14 cellular contexts compared by ENCODE assay signal in the genomic region with DNA sequence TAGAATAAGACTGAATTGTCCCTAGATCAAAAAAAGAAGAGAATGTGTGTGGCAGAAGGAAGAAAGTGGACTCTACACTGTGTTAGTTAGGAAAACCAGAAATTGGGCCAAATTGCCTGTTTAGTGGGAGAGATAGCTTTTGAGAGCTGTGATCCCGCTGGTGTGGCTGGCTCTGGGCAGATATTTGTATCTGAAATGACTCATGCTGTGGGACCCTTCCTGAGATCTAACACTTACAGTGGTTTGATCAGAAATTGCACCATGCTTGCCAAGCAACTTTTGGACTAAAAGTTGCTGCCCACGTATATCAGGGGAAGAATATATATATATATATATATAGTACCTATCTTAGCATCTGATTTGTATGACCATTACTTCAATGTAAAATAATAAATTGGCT. TPM values are rescaled to one million over a fixed set of nuclear protein-coding genes. Genes with fewer than 3 reads are reported as not detected.
A peak's percentile ranks its signal among the peaks of the same experiment; 100 is the strongest.
DNase-seq lines count a peak whose midpoint lies in the region; ATAC-seq, FAIRE-seq and TF ChIP-seq lines count a peak whose summit lies in the region.
"Had no signal": no experiment of that assay in that cellular context is flagged by ENCODE, and none has a peak within 500 bp of the region (broad histone marks: within the 10 kb centered on the region; RNA-seq: fewer than 3 reads in every experiment).

No MANE protein-coding gene starts in this region.

- H3K36me3 Mint-ChIP-seq in astrocyte (ENCODE audit: low read depth, unreplicated experiment) (peaks cover 5% of the 10 kb centered on the region), progenitor cell of endocrine pancreas (ENCODE audit: insufficient read depth) (peaks cover 3% of the 10 kb centered on the region), mesothelial cell of epicardium (peaks cover 12% of the 10 kb centered on the region)
- H3K36me3 Mint-ChIP-seq in activated CD4-positive, alpha-beta memory T cell treated with anti-CD3 and anti-CD28 coated beads for 36 hours = peaks cover 2% of the 10 kb centered on the region

- H3K4me3 Mint-ChIP-seq in astrocyte (ENCODE audit: unreplicated experiment) = no peak overlapping the region
- no peak overlapping the region for H3K4me3 Mint-ChIP-seq in progenitor cell of endocrine pancreas (ENCODE audit: low read depth)
- no peak overlapping the region for H3K4me3 Mint-ChIP-seq in activated CD4-positive, alpha-beta memory T cell treated with anti-CD3 and anti-CD28 coated beads for 36 hours
- no peak overlapping the region for H3K4me3 Mint-ChIP-seq in mesothelial cell of epicardium
- H3K4me3 Mint-ChIP-seq: activated B cell treated with CpG ODN at 0.5 μM for 24 hours; activated naive CD8-positive, alpha-beta T cell treated with anti-CD3 and anti-CD28 coated beads, Interleukin-2, amount 10 ng/mL, durations not matched to agents 7 days and 5 days had no signal

- H3K27ac ChIP-seq in astrocyte (ENCODE audit: low read depth, low read length) = no peak overlapping the region
- H3K27ac ChIP-seq: BLaER1 had no signal

- H2AFZ ChIP-seq in astrocyte (ENCODE audit: low read depth, low read length) = no peak overlapping the region

- TF ChIP-seq CTCF in astrocyte (IDR thresholded peaks at IDR 0.05; ENCODE audit: insufficient read depth, low read depth, low read length) (no peak), fibroblast of pulmonary artery (IDR thresholded peaks at IDR 0.05; ENCODE audit: low read length, missing control alignments) (no peak), progenitor cell of endocrine pancreas (IDR thresholded peaks at IDR 0.05; ENCODE audit: unreplicated experiment) (no peak), mesothelial cell of epicardium (IDR thresholded peaks at IDR 0.05; ENCODE audit: unreplicated experiment) (no peak)

- no peak overlapping the region for H3K4me3 ChIP-seq in astrocyte (ENCODE audit: insufficient read depth, low read depth, low read length)
- H3K4me3 ChIP-seq in fibroblast of pulmonary artery (replicated peaks; ENCODE audit: low read depth, low read length) = no peak overlapping the region
- H3K4me3 ChIP-seq: BLaER1 had no signal

- TF ChIP-seq POLR2A in H54 (IDR thresholded peaks at IDR 0.05; ENCODE audit: low read depth, low read length) = no peak

- no peak for ATAC-seq in GM18502 (IDR thresholded peaks at IDR 0.05; ENCODE audit: poor library complexity, unreplicated experiment)

- H3K9ac ChIP-seq in astrocyte (ENCODE audit: low read length) = no peak overlapping the region
- H3K9ac ChIP-seq: BLaER1 had no signal

- H3K9me3 ChIP-seq in astrocyte (ENCODE audit: insufficient read depth, low read depth, low read length) = no peaks in the 10 kb centered on the region
- H3K9me3 ChIP-seq: BLaER1 had no signal

- peak overlapping the region; percentile 5 for H3K4me2 ChIP-seq in astrocyte (ENCODE audit: low read length)
- H3K4me2 ChIP-seq: BLaER1 had no signal

- FAIRE-seq in H54 (lab: Jason Lieb, UNC) = peak; percentile 15
- no peak for FAIRE-seq in astrocyte (lab: Jason Lieb, UNC)

- no peak for DNase-seq in H54 (ENCODE audit: insufficient read length, low spot score)
- peak; percentile 57 for DNase-seq in astrocyte (ENCODE audit: low read depth)
- peak; percentile 43 for DNase-seq in fibroblast of pulmonary artery (ENCODE audit: low read depth)
- DNase-seq in progenitor cell of endocrine pancreas (ENCODE audit: low spot score, unreplicated experiment) = no peak
- no peak for DNase-seq in mucosa of gallbladder (ENCODE audit: low spot score)
- no peak for DNase-seq in activated CD4-positive, alpha-beta memory T cell treated with anti-CD3 and anti-CD28 coated beads for 36 hours
- no peak for DNase-seq in mesothelial cell of epicardium (ENCODE audit: low spot score in 2 of 2, unreplicated experiment in 2 of 2)
- DNase-seq: activated B cell treated with CpG ODN at 0.5 μM for 24 hours; activated naive CD8-positive, alpha-beta T cell treated with anti-CD3 and anti-CD28 coated beads, Interleukin-2, amount 10 ng/mL, durations not matched to agents 7 days and 5 days; H7; NCI-H1092 treated with DMSO at 0.1 percent for 48 hours; occipital lobe had no signal

- no peaks in the 10 kb centered on the region for H3K79me2 ChIP-seq in astrocyte (ENCODE audit: insufficient read depth, low read length)

- POLR2A ChIA-PET in activated CD4-positive, alpha-beta memory T cell treated with anti-CD3 and anti-CD28 coated beads for 36 hours (lab: Charles Lee) = no interaction called here

- H3K27me3 ChIP-seq in astrocyte (ENCODE audit: insufficient read depth, low read length) = no peaks in the 10 kb centered on the region
- H3K27me3 ChIP-seq: BLaER1 had no signal

- H3K27ac Mint-ChIP-seq in astrocyte (ENCODE audit: unreplicated experiment) = peak overlapping the region; percentile 64
- peak overlapping the region; percentile 18 for H3K27ac Mint-ChIP-seq in progenitor cell of endocrine pancreas
- no peak overlapping the region for H3K27ac Mint-ChIP-seq in activated CD4-positive, alpha-beta memory T cell treated with anti-CD3 and anti-CD28 coated beads for 36 hours
- no peak overlapping the region for H3K27ac Mint-ChIP-seq in mesothelial cell of epicardium
- H3K27ac Mint-ChIP-seq: activated B cell treated with CpG ODN at 0.5 μM for 24 hours; activated naive CD8-positive, alpha-beta T cell treated with anti-CD3 and anti-CD28 coated beads, Interleukin-2, amount 10 ng/mL, durations not matched to agents 7 days and 5 days had no signal

- peaks cover 2% of the 10 kb centered on the region for H3K36me3 ChIP-seq in astrocyte (ENCODE audit: insufficient read depth, low read length)

- H3K4me1 ChIP-seq in astrocyte (ENCODE audit: insufficient read depth, low read length) = peaks cover 7% of the 10 kb centered on the region
- H3K4me1 ChIP-seq: BLaER1 had no signal

- H3K27me3 Mint-ChIP-seq in astrocyte (ENCODE audit: low read depth, unreplicated experiment) = no peaks in the 10 kb centered on the region
- no peaks in the 10 kb centered on the region for H3K27me3 Mint-ChIP-seq in progenitor cell of endocrine pancreas
- no peaks in the 10 kb centered on the region for H3K27me3 Mint-ChIP-seq in activated CD4-positive, alpha-beta memory T cell treated with anti-CD3 and anti-CD28 coated beads for 36 hours
- no peaks in the 10 kb centered on the region for H3K27me3 Mint-ChIP-seq in mesothelial cell of epicardium (ENCODE audit: low read depth)
- H3K27me3 Mint-ChIP-seq: activated B cell treated with CpG ODN at 0.5 μM for 24 hours; activated naive CD8-positive, alpha-beta T cell treated with anti-CD3 and anti-CD28 coated beads, Interleukin-2, amount 10 ng/mL, durations not matched to agents 7 days and 5 days had no signal

- H4K20me1 ChIP-seq in astrocyte (ENCODE audit: insufficient read depth, low read length) = peaks cover 18% of the 10 kb centered on the region
- H4K20me1 ChIP-seq: BLaER1 had no signal

- intact Hi-C loops in activated CD4-positive, alpha-beta memory T cell treated with anti-CD3 and anti-CD28 coated beads for 36 hours (cut with micrococcal nuclease) = no loop called here

- CTCF ChIA-PET in activated CD4-positive, alpha-beta memory T cell treated with anti-CD3 and anti-CD28 coated beads for 36 hours (lab: Charles Lee) = no interaction called here

- H3K4me1 Mint-ChIP-seq in astrocyte (ENCODE audit: low read depth, unreplicated experiment) = peaks cover 9% of the 10 kb centered on the region
- H3K4me1 Mint-ChIP-seq in progenitor cell of endocrine pancreas (ENCODE audit: low read depth) = peaks cover 9% of the 10 kb centered on the region
- H3K4me1 Mint-ChIP-seq in activated CD4-positive, alpha-beta memory T cell treated with anti-CD3 and anti-CD28 coated beads for 36 hours (ENCODE audit: low read depth) = peaks cover 6% of the 10 kb centered on the region
- H3K4me1 Mint-ChIP-seq in mesothelial cell of epicardium = no peaks in the 10 kb centered on the region
- H3K4me1 Mint-ChIP-seq: activated B cell treated with CpG ODN at 0.5 μM for 24 hours had no signal

- H3K9me3 Mint-ChIP-seq in astrocyte (ENCODE audit: unreplicated experiment) (no peaks in the 10 kb centered on the region), progenitor cell of endocrine pancreas (ENCODE audit: low read depth) (no peaks in the 10 kb centered on the region), mesothelial cell of epicardium (peaks cover 9% of the 10 kb centered on the region)
- H3K9me3 Mint-ChIP-seq in activated CD4-positive, alpha-beta memory T cell treated with anti-CD3 and anti-CD28 coated beads for 36 hours = no peaks in the 10 kb centered on the region
- H3K9me3 Mint-ChIP-seq: activated B cell treated with CpG ODN at 0.5 μM for 24 hours had no signal

RNA-seq across cellular contexts. Expression of gene TECPR2, which starts 27.7 kb away (rescaled TPM):
- total RNA-seq in astrocyte = 19.9 and 23.1 TPM in 2 replicates
- 33.2 and 34.2 TPM in 2 replicates for total RNA-seq in progenitor cell of endocrine pancreas
- total RNA-seq in mucosa of gallbladder = 38.1 TPM
- 1 to 10 TPM; 6.2 to 7.0 TPM for total RNA-seq in activated CD4-positive, alpha-beta memory T cell treated with anti-CD3 and anti-CD28 coated beads for 36 hours
- total RNA-seq in mesothelial cell of epicardium = 29.8 to 35.0 TPM (median 30.0 TPM) in 3 replicates

RNA-seq across cellular contexts. Expression of gene CINP, which starts 27.8 kb away (rescaled TPM):
- total RNA-seq in astrocyte = 34.9 and 37.8 TPM in 2 replicates
- total RNA-seq in progenitor cell of endocrine pancreas = 25.5 and 27.7 TPM in 2 replicates
- 25.4 TPM for total RNA-seq in mucosa of gallbladder
- total RNA-seq in activated CD4-positive, alpha-beta memory T cell treated with anti-CD3 and anti-CD28 coated beads for 36 hours = 10 to 100 TPM; 50.5 to 51.2 TPM
- total RNA-seq in mesothelial cell of epicardium = 24.3 to 28.5 TPM (median 26.8 TPM) in 3 replicates

Comparison
In these comparisons a context has a peak if more than half of its experiments do, and no peak if none do; other contexts are left out.
1. DNase-seq: peak in astrocyte (single experiment) and fibroblast of pulmonary artery (single experiment); none in H54 (single experiment), progenitor cell of endocrine pancreas (single experiment), mucosa of gallbladder (single experiment), activated CD4-positive, alpha-beta memory T cell treated with anti-CD3 and anti-CD28 coated beads for 36 hours (single experiment) and mesothelial cell of epicardium (0 of 2).
2. H3K27ac Mint-ChIP-seq: peak in astrocyte (single experiment) and progenitor cell of endocrine pancreas (single experiment); none in activated CD4-positive, alpha-beta memory T cell treated with anti-CD3 and anti-CD28 coated beads for 36 hours (single experiment) and mesothelial cell of epicardium (single experiment).